Comparison of ENCODE assay signal across 1 cellular context in genomic region chr19:4264812-4265211, GRCh38.
TF ChIP-seq lines count a peak whose summit lies in the region.

No MANE protein-coding gene starts in this region.

TF ChIP-seq in GM12878, 131 proteins besides CTCF, POLR2A, EP300 and RAD21:
- TF ChIP-seq ZBTB33 (IDR thresholded peaks at IDR 0.05) (peak; percentile 52; the same call in 1 of the 2 replicates), MTA2 (IDR thresholded peaks at IDR 0.05; ENCODE audit: low read depth) (no peak), MEF2B (IDR thresholded peaks at IDR 0.05; ENCODE audit: partially characterized antibody, poor library complexity, severe bottlenecking) (peak; percentile 16), ZNF384 (IDR thresholded peaks at IDR 0.05; ENCODE audit: borderline replicate concordance, low read depth, low read length) (peak; percentile 69; the same call in 1 of the 2 replicates), ZNF687 (IDR thresholded peaks at IDR 0.05) (0 out of 2 replicates have a peak, but pooled peaks have one; percentile 11)
TF ChIP-seq in GM12878: peak in this region for 4.
